ENCODE assay signal across 1 cellular context in the genomic region with DNA sequence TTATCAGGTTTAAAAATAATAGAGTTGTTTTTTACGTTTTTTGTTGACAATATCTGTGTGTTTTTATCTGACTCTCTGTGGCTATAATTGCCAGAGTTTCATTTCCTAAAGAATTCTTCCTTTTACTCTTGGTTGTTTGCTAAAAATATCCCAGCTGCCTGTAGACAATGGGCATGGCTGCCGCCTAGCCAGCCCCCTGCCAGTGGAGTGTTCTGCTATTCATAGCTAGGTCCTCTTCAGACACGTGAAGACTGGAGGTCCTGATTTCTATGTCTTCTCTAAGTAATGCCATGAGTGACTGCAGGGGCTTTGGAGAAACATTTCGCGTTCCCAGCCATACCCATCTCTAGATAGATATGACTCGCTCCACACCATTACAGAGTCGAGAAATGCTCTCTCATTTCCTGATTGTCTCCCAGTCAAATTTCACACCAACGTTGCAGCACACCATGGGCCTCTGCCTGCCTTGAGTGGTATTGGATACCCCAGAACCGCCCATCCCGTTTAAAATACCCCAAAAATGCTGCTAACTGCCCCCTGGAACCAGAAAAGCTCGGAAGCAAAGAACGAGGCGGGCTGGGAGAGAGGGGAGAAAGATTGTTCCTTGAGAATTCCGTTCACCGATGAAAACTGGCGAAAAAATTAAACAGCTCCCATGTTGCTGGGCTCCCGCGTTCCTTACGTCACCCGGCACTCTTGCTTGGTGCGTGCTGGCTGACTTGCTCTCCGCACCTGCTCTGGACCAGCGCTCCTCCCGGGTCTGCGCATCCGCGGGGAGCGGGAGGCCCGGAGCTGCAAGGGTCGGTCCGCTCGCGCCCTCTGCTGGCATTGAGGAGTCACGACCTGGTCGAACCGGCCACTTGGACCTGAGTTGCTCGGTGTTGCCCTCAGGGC.
TF ChIP-seq lines count a peak whose summit lies in the region.

No MANE protein-coding gene starts in this region.

TF ChIP-seq in K562, 482 proteins besides CTCF, POLR2A, EP300 and RAD21 (continued from another document):
- no peak for TF ChIP-seq SIN3B (IDR thresholded peaks at IDR 0.05; ENCODE audit: low read depth)
- TF ChIP-seq, protein P1, sequence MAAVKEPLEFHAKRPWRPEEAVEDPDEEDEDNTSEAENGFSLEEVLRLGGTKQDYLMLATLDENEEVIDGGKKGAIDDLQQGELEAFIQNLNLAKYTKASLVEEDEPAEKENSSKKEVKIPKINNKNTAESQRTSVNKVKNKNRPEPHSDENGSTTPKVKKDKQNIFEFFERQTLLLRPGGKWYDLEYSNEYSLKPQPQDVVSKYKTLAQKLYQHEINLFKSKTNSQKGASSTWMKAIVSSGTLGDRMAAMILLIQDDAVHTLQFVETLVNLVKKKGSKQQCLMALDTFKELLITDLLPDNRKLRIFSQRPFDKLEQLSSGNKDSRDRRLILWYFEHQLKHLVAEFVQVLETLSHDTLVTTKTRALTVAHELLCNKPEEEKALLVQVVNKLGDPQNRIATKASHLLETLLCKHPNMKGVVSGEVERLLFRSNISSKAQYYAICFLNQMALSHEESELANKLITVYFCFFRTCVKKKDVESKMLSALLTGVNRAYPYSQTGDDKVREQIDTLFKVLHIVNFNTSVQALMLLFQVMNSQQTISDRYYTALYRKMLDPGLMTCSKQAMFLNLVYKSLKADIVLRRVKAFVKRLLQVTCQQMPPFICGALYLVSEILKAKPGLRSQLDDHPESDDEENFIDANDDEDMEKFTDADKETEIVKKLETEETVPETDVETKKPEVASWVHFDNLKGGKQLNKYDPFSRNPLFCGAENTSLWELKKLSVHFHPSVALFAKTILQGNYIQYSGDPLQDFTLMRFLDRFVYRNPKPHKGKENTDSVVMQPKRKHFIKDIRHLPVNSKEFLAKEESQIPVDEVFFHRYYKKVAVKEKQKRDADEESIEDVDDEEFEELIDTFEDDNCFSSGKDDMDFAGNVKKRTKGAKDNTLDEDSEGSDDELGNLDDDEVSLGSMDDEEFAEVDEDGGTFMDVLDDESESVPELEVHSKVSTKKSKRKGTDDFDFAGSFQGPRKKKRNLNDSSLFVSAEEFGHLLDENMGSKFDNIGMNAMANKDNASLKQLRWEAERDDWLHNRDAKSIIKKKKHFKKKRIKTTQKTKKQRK (IDR thresholded peaks at IDR 0.05; ENCODE audit: borderline replicate concordance, low read depth, low read length): peak; percentile 8; the same call in 1 of the 2 replicates
- TF ChIP-seq SRSF7 (optimal IDR thresholded peaks at IDR 0.05; ENCODE audit: low read depth, low read length): no peak
- TF ChIP-seq ZFPM2 (CRISPR knock-in tag; IDR thresholded peaks at IDR 0.05): no peak
- TF ChIP-seq ZNF174 (CRISPR knock-in tag; IDR thresholded peaks at IDR 0.05): no peak
- TF ChIP-seq SAFB (IDR thresholded peaks at IDR 0.05; ENCODE audit: borderline replicate concordance, low read depth, low read length): no peak
- no peak for TF ChIP-seq E2F3 (CRISPR knock-in tag; IDR thresholded peaks at IDR 0.05)
- TF ChIP-seq MAFK (IDR thresholded peaks at IDR 0.05; ENCODE audit: low read length): no peak
- TF ChIP-seq ZNF324 (CRISPR knock-in tag; IDR thresholded peaks at IDR 0.05): no peak
- peak; percentile 64 to 71; a peak in 3 of 4 replicates for TF ChIP-seq NRF1 (conservative IDR thresholded peaks at IDR 0.05 in 1 of 2, IDR thresholded peaks at IDR 0.05 in 1 of 2)
- TF ChIP-seq ZNF75A (CRISPR knock-in tag; IDR thresholded peaks at IDR 0.05): no peak
- TF ChIP-seq MTA1 (IDR thresholded peaks at IDR 0.05; ENCODE audit: borderline replicate concordance): no peak
- TF ChIP-seq SMC3 (conservative IDR thresholded peaks at IDR 0.05; ENCODE audit: insufficient read depth, low read depth, low read length): peak; percentile 89
- TF ChIP-seq MTA3 (IDR thresholded peaks at IDR 0.05; ENCODE audit: borderline replicate concordance): no peak
- TF ChIP-seq, protein P2, sequence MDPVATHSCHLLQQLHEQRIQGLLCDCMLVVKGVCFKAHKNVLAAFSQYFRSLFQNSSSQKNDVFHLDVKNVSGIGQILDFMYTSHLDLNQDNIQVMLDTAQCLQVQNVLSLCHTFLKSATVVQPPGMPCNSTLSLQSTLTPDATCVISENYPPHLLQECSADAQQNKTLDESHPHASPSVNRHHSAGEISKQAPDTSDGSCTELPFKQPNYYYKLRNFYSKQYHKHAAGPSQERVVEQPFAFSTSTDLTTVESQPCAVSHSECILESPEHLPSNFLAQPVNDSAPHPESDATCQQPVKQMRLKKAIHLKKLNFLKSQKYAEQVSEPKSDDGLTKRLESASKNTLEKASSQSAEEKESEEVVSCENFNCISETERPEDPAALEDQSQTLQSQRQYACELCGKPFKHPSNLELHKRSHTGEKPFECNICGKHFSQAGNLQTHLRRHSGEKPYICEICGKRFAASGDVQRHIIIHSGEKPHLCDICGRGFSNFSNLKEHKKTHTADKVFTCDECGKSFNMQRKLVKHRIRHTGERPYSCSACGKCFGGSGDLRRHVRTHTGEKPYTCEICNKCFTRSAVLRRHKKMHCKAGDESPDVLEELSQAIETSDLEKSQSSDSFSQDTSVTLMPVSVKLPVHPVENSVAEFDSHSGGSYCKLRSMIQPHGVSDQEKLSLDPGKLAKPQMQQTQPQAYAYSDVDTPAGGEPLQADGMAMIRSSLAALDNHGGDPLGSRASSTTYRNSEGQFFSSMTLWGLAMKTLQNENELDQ (CRISPR knock-in tag; IDR thresholded peaks at IDR 0.05; ENCODE audit: borderline replicate concordance): no peak
- no peak for TF ChIP-seq RBFOX2 (IDR thresholded peaks at IDR 0.05; ENCODE audit: low read depth, low read length)
- TF ChIP-seq DEAF1 (CRISPR knock-in tag; IDR thresholded peaks at IDR 0.05): peak; percentile 41; the same call in 1 of the 2 replicates
- no peak for TF ChIP-seq ZNF282 (CRISPR knock-in tag; IDR thresholded peaks at IDR 0.05)
- TF ChIP-seq KDM2B (CRISPR knock-in tag; IDR thresholded peaks at IDR 0.05): no peak
- TF ChIP-seq BHLHE40 (IDR thresholded peaks at IDR 0.05; ENCODE audit: low read length): no peak
- TF ChIP-seq PBX2 (CRISPR knock-in tag; IDR thresholded peaks at IDR 0.05; ENCODE audit: low read depth): no peak
- TF ChIP-seq PBX2 (tag; conservative IDR thresholded peaks at IDR 0.05; ENCODE audit: low read depth): no peak
- TF ChIP-seq STAG1 (CRISPR knock-in tag; IDR thresholded peaks at IDR 0.05; ENCODE audit: borderline replicate concordance): peak; percentile 64; the same call in 1 of the 2 replicates
- no peak for TF ChIP-seq EHMT2 (IDR thresholded peaks at IDR 0.05)
- TF ChIP-seq ZBTB12 (CRISPR knock-in tag; IDR thresholded peaks at IDR 0.05): no peak
- TF ChIP-seq, protein P3, sequence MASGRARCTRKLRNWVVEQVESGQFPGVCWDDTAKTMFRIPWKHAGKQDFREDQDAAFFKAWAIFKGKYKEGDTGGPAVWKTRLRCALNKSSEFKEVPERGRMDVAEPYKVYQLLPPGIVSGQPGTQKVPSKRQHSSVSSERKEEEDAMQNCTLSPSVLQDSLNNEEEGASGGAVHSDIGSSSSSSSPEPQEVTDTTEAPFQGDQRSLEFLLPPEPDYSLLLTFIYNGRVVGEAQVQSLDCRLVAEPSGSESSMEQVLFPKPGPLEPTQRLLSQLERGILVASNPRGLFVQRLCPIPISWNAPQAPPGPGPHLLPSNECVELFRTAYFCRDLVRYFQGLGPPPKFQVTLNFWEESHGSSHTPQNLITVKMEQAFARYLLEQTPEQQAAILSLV (tag; IDR thresholded peaks at IDR 0.05): no peak
- TF ChIP-seq, protein P4, sequence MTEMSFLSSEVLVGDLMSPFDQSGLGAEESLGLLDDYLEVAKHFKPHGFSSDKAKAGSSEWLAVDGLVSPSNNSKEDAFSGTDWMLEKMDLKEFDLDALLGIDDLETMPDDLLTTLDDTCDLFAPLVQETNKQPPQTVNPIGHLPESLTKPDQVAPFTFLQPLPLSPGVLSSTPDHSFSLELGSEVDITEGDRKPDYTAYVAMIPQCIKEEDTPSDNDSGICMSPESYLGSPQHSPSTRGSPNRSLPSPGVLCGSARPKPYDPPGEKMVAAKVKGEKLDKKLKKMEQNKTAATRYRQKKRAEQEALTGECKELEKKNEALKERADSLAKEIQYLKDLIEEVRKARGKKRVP (CRISPR knock-in tag; IDR thresholded peaks at IDR 0.05): no peak
- 0 out of 4 replicates have a peak, but pooled peaks of 1 of the 2 experiments have one; percentile 47 for TF ChIP-seq RCOR1 (IDR thresholded peaks at IDR 0.05; ENCODE audit: borderline replicate concordance in 1 of 2, low read depth in 2 of 2, low read length in 2 of 2)
- TF ChIP-seq NEUROD1 (IDR thresholded peaks at IDR 0.05; ENCODE audit: borderline replicate concordance, low read depth, low read length, partially characterized antibody): no peak
